ENCODE assay signal across 14 cellular contexts in genomic region chr1:88698140-88698539, GRCh38. TPM values are rescaled to one million over a fixed set of nuclear protein-coding genes. Genes with fewer than 3 reads are reported as not detected.
DNase-seq lines count a peak whose midpoint lies in the region; ATAC-seq, FAIRE-seq and TF ChIP-seq lines count a peak whose summit lies in the region.
"Had no signal": no experiment of that assay in that cellular context is flagged by ENCODE, and none has a peak within 500 bp of the region (broad histone marks: within the 10 kb centered on the region; RNA-seq: fewer than 3 reads in every experiment).

No MANE protein-coding gene starts in this region.

- peaks cover 26 to 61% of the 10 kb centered on the region in 2 experiments for H3K79me1 ChIP-seq in IMR-90 (ENCODE audit: low read depth in 1 of 2, low read length in 2 of 2)

- FAIRE-seq in kidney (lab: Jason Lieb, UNC) = no peak
- FAIRE-seq: frontal cortex had no signal

- no peaks in the 10 kb centered on the region for H3K36me3 ChIP-seq in Caco-2 (ENCODE audit: control insufficient read depth, insufficient read depth, low read length)
- peaks cover 2% of the 10 kb centered on the region for H3K36me3 ChIP-seq in IMR-90 (ENCODE audit: control insufficient read depth, insufficient read depth, low read length)
- H3K36me3 ChIP-seq in mesodermal cell (ENCODE audit: control insufficient read depth, insufficient read depth, low read length) = peaks cover 18% of the 10 kb centered on the region
- H3K36me3 ChIP-seq in thyroid gland = no peaks in the 10 kb centered on the region
- H3K36me3 ChIP-seq in kidney (ENCODE audit: control insufficient read depth in 1 of 2, insufficient read depth in 2 of 2, low read length in 2 of 2) = no peaks in the 10 kb centered on the region

- H3K36me3 Mint-ChIP-seq in Caco-2 (ENCODE audit: insufficient read depth, unreplicated experiment) = peaks cover 5% of the 10 kb centered on the region
- H3K36me3 Mint-ChIP-seq in central memory CD8-positive, alpha-beta T cell (ENCODE audit: insufficient read depth) = peaks cover 5% of the 10 kb centered on the region
- H3K36me3 Mint-ChIP-seq in activated CD8-positive, alpha-beta T cell treated with anti-CD3 and anti-CD28 coated beads, Interleukin-2, amount 10 ng/mL, durations not matched to agents 7 days and 5 days (ENCODE audit: low read depth) = peaks cover 24% of the 10 kb centered on the region
- H3K36me3 Mint-ChIP-seq in activated CD8-positive, alpha-beta T cell treated with anti-CD3 and anti-CD28 coated beads for 36 hours (ENCODE audit: low read depth) = peaks cover 18% of the 10 kb centered on the region

- no peak for TF ChIP-seq POLR2A in IMR-90 (IDR thresholded peaks at IDR 0.05; ENCODE audit: low read depth, low read length)
- no peak for TF ChIP-seq POLR2A in thyroid gland (IDR thresholded peaks at IDR 0.05)

- TF ChIP-seq CTCF in Caco-2 (IDR thresholded peaks at IDR 0.05; ENCODE audit: insufficient read depth in 1 of 2, low read depth in 1 of 2, low read length in 1 of 2, severe bottlenecking in 1 of 2, unreplicated experiment in 1 of 2) (no peak), IMR-90 (conservative IDR thresholded peaks at IDR 0.05; ENCODE audit: low read depth, low read length) (no peak), thyroid gland (IDR thresholded peaks at IDR 0.05) (no peak), kidney (IDR thresholded peaks at IDR 0.05; ENCODE audit: borderline replicate concordance, extremely low read depth, insufficient read depth) (no peak)
- no peak for TF ChIP-seq CTCF in activated CD8-positive, alpha-beta T cell treated with anti-CD3 and anti-CD28 coated beads for 36 hours (IDR thresholded peaks at IDR 0.05)

- BruUV-seq in Caco-2 (replicated peaks; lab: Mats Ljungman, UMichigan) = no TSS peak
- BruUV-seq in IMR-90 (replicated peaks; lab: Mats Ljungman, UMichigan) = no TSS peak

- ATAC-seq in IMR-90 (ENCODE audit: low read depth) = peak; percentile 23
- ATAC-seq in central memory CD8-positive, alpha-beta T cell (replicated peaks; ENCODE audit: extremely low read depth, poor library complexity, severe bottlenecking) = no peak
- no peak for ATAC-seq in activated CD8-positive, alpha-beta T cell treated with anti-CD3 and anti-CD28 coated beads, Interleukin-2, amount 10 ng/mL, durations not matched to agents 7 days and 5 days
- ATAC-seq in activated CD8-positive, alpha-beta T cell treated with anti-CD3 and anti-CD28 coated beads for 36 hours = no peak
- ATAC-seq: stimulated activated naive CD8-positive, alpha-beta T cell treated with anti-CD3 and anti-CD28 coated beads, Interleukin-15, Interleukin-2, amounts not matched to agents 100 U/mL and 50 U/mL, for 24 hours had no signal

- peak overlapping the region; percentile 22; the same call in 1 of the 2 replicates for H3K4me2 ChIP-seq in IMR-90 (ENCODE audit: low read depth, low read length)

- no peak overlapping the region for H2AFZ ChIP-seq in IMR-90 (replicated peaks; ENCODE audit: low read length, poor library complexity)

- no peak overlapping the region for H2BK15ac ChIP-seq in IMR-90 (ENCODE audit: low read depth, low read length)

- WGBS in IMR-90 (ENCODE audit: extremely low coverage in 2 of 2, insufficient read length in 1 of 2), 2 experiments = no CpG with 5 or more reads among the region's 2 CpGs
- 83% methylated on average over 1 of the region's 2 CpGs; no CpG with 5 or more reads in 1 of the 2 experiments for WGBS in mesodermal cell (ENCODE audit: insufficient coverage in 2 of 2), 2 experiments
- 75 to 76% methylated on average over 2 of the region's 2 CpGs for WGBS in thyroid gland, 2 donors

- no peak overlapping the region for H3K4ac ChIP-seq in IMR-90 (ENCODE audit: low read depth, low read length)

- H2BK5ac ChIP-seq in IMR-90 (ENCODE audit: low read depth, low read length, poor library complexity, severe bottlenecking) = peak overlapping the region; percentile 64

- H3K27me3 ChIP-seq in Caco-2 (replicated peaks; ENCODE audit: control insufficient read depth, insufficient read depth, low read length) = no peaks in the 10 kb centered on the region
- H3K27me3 ChIP-seq in IMR-90 (ENCODE audit: control insufficient read depth, insufficient read depth, low read length) = no peaks in the 10 kb centered on the region
- no peaks in the 10 kb centered on the region for H3K27me3 ChIP-seq in thyroid gland

- no peaks in the 10 kb centered on the region for H3K4me1 ChIP-seq in Caco-2
- peaks cover 10% of the 10 kb centered on the region; the same call in 1 of the 2 replicates for H3K4me1 ChIP-seq in IMR-90 (ENCODE audit: control insufficient read depth, insufficient read depth, low read length)
- H3K4me1 ChIP-seq in mesodermal cell (ENCODE audit: control insufficient read depth, insufficient read depth, low read length, poor library complexity, severe bottlenecking) = peaks cover 13% of the 10 kb centered on the region
- H3K4me1 ChIP-seq in thyroid gland = peaks cover 8 to 9% of the 10 kb centered on the region in 2 donors
- no peaks in the 10 kb centered on the region for H3K4me1 ChIP-seq in kidney (ENCODE audit: control insufficient read depth in 1 of 2, insufficient read depth in 1 of 2, low read depth in 1 of 2, low read length in 2 of 2)

- no peaks in the 10 kb centered on the region for H3K9me3 ChIP-seq in Caco-2
- no peaks in the 10 kb centered on the region for H3K9me3 ChIP-seq in IMR-90 (ENCODE audit: control insufficient read depth, insufficient read depth, low read length)
- H3K9me3 ChIP-seq in mesodermal cell (ENCODE audit: control insufficient read depth, low read length) = no peaks in the 10 kb centered on the region
- no peaks in the 10 kb centered on the region for H3K9me3 ChIP-seq in thyroid gland
- no peaks in the 10 kb centered on the region for H3K9me3 ChIP-seq in kidney (ENCODE audit: control insufficient read depth in 1 of 2, low read length in 2 of 2)

- no peak overlapping the region for H4K5ac ChIP-seq in IMR-90 (ENCODE audit: low read depth, low read length)

- H3K4me3 ChIP-seq in Caco-2 (ENCODE audit: low read depth, low read length) = no peak overlapping the region
- H3K4me3 ChIP-seq in IMR-90 (ENCODE audit: insufficient read depth, low read depth, low read length) = no peak overlapping the region
- H3K4me3 ChIP-seq in mesodermal cell (ENCODE audit: extremely low read depth, insufficient read depth, low read length, poor library complexity, severe bottlenecking) = no peak overlapping the region
- H3K4me3 ChIP-seq in thyroid gland (replicated peaks in 1 of 3) = no peak overlapping the region
- no peak overlapping the region for H3K4me3 ChIP-seq in kidney (ENCODE audit: low read length in 2 of 2)

- H3K27me3 Mint-ChIP-seq in Caco-2 (ENCODE audit: insufficient read depth, unreplicated experiment) = no peaks in the 10 kb centered on the region
- no peaks in the 10 kb centered on the region for H3K27me3 Mint-ChIP-seq in central memory CD8-positive, alpha-beta T cell
- no peaks in the 10 kb centered on the region for H3K27me3 Mint-ChIP-seq in activated CD8-positive, alpha-beta T cell treated with anti-CD3 and anti-CD28 coated beads, Interleukin-2, amount 10 ng/mL, durations not matched to agents 7 days and 5 days (ENCODE audit: low read depth)
- H3K27me3 Mint-ChIP-seq in activated CD8-positive, alpha-beta T cell treated with anti-CD3 and anti-CD28 coated beads for 36 hours = no peaks in the 10 kb centered on the region

- no peak overlapping the region; the same call in 1 of the 2 replicates for H3K18ac ChIP-seq in IMR-90 (ENCODE audit: low read depth, low read length)

- no peak overlapping the region for H2BK20ac ChIP-seq in IMR-90 (ENCODE audit: low read depth, low read length)

- dilution Hi-C loops in IMR-90 (cut with HindIII; ENCODE audit: low sequenced_read_pairs, unreplicated experiment) = no loop called here

- H3K4me1 Mint-ChIP-seq in Caco-2 (ENCODE audit: low read depth, unreplicated experiment) = peaks cover 9% of the 10 kb centered on the region
- H3K4me1 Mint-ChIP-seq in central memory CD8-positive, alpha-beta T cell = peaks cover 69% of the 10 kb centered on the region
- peaks cover 10% of the 10 kb centered on the region for H3K4me1 Mint-ChIP-seq in activated CD8-positive, alpha-beta T cell treated with anti-CD3 and anti-CD28 coated beads, Interleukin-2, amount 10 ng/mL, durations not matched to agents 7 days and 5 days (ENCODE audit: low read depth)
- H3K4me1 Mint-ChIP-seq in activated CD8-positive, alpha-beta T cell treated with anti-CD3 and anti-CD28 coated beads for 36 hours (ENCODE audit: low read depth) = peaks cover 58% of the 10 kb centered on the region

- H3K14ac ChIP-seq in IMR-90 (replicated peaks; ENCODE audit: low read depth, low read length) = no peak overlapping the region

- H3K27ac ChIP-seq in IMR-90 (ENCODE audit: insufficient read depth, low read length) (no peak overlapping the region), mesodermal cell (ENCODE audit: low read depth, low read length, severe bottlenecking) (peak overlapping the region; percentile 55), thyroid gland (no peak overlapping the region), kidney (ENCODE audit: low read depth in 2 of 2, low read length in 2 of 2) (no peak overlapping the region)

- H3K23ac ChIP-seq in IMR-90 (ENCODE audit: low read depth, low read length) = no peak overlapping the region

- H3K9ac ChIP-seq in IMR-90 (ENCODE audit: low read depth, low read length) (no peak overlapping the region), kidney (ENCODE audit: low read length in 2 of 2) (no peak overlapping the region)

- DNase-seq in Caco-2 (no peak), IMR-90 (peak; percentile 23), thyroid gland (no peak), kidney (no peak)
- DNase-seq in central memory CD8-positive, alpha-beta T cell (ENCODE audit: low spot score in 2 of 2) = no peak
- no peak for DNase-seq in activated CD8-positive, alpha-beta T cell treated with anti-CD3 and anti-CD28 coated beads, Interleukin-2, amount 10 ng/mL, durations not matched to agents 7 days and 5 days
- DNase-seq in activated CD8-positive, alpha-beta T cell treated with anti-CD3 and anti-CD28 coated beads for 36 hours = no peak
- DNase-seq: GOT3; islet precursor cell; NCI-H2029 treated with DMSO at 0.1 percent for 48 hours; retina; stimulated activated naive CD8-positive, alpha-beta T cell treated with anti-CD3 and anti-CD28 coated beads, Interleukin-15, Interleukin-2, amounts not matched to agents 100 U/mL and 50 U/mL, for 24 hours had no signal

- peaks cover 2% of the 10 kb centered on the region; the same call in 1 of the 2 replicates for H3K9me1 ChIP-seq in IMR-90 (ENCODE audit: insufficient read depth, low read length)

- no peak overlapping the region for H2BK120ac ChIP-seq in IMR-90 (ENCODE audit: low read depth, low read length)

- no peak overlapping the region for H2AK5ac ChIP-seq in IMR-90 (ENCODE audit: low read depth, low read length)

- H3K9me3 Mint-ChIP-seq in Caco-2 (ENCODE audit: unreplicated experiment) = no peaks in the 10 kb centered on the region
- no peaks in the 10 kb centered on the region for H3K9me3 Mint-ChIP-seq in central memory CD8-positive, alpha-beta T cell
- H3K9me3 Mint-ChIP-seq in activated CD8-positive, alpha-beta T cell treated with anti-CD3 and anti-CD28 coated beads, Interleukin-2, amount 10 ng/mL, durations not matched to agents 7 days and 5 days (ENCODE audit: insufficient read depth) = no peaks in the 10 kb centered on the region
- no peaks in the 10 kb centered on the region for H3K9me3 Mint-ChIP-seq in activated CD8-positive, alpha-beta T cell treated with anti-CD3 and anti-CD28 coated beads for 36 hours

- H2AK9ac ChIP-seq in IMR-90 (replicated peaks; ENCODE audit: low read depth, low read length, poor library complexity) = no peak overlapping the region

- CTCF ChIA-PET in Caco-2 (lab: Charles Lee) = no interaction called here
- CTCF ChIA-PET in IMR-90 (lab: Yijun Ruan, JAX) = interaction anchor here (1.6 kb wide), 2 partner anchors 12 to 14 kb away, joined by 3 to 5 read pairs; partner anchors contain the start of gene PKN2
- CTCF ChIA-PET in activated CD8-positive, alpha-beta T cell treated with anti-CD3 and anti-CD28 coated beads, Interleukin-2, amount 10 ng/mL, durations not matched to agents 7 days and 5 days (lab: Charles Lee) = interaction anchor here (1.0 to 1.2 kb wide), 2 partner anchors 15 to 39 kb away, joined by 3 read pairs; partner anchors contain the start of gene PKN2
- CTCF ChIA-PET in activated CD8-positive, alpha-beta T cell treated with anti-CD3 and anti-CD28 coated beads for 36 hours (lab: Charles Lee) = interaction anchor here (0.8 to 1.4 kb wide), 4 partner anchors 9 to 179 kb away, joined by 3 read pairs; partner anchors contain the start of gene PKN2

- POLR2A ChIA-PET in Caco-2 (lab: Charles Lee) (no interaction called here), IMR-90 (lab: Charles Lee; ENCODE audit: unreplicated experiment) (no interaction called here)
- POLR2A ChIA-PET in activated CD8-positive, alpha-beta T cell treated with anti-CD3 and anti-CD28 coated beads, Interleukin-2, amount 10 ng/mL, durations not matched to agents 7 days and 5 days (lab: Charles Lee) = no interaction called here
- POLR2A ChIA-PET in activated CD8-positive, alpha-beta T cell treated with anti-CD3 and anti-CD28 coated beads for 36 hours (lab: Charles Lee) = interaction anchor here (0.7 kb wide), 1 partner anchor 69 kb away, joined by 3 read pairs; no protein-coding TSS in a partner anchor

- no peak for TF ChIP-seq RAD21 in IMR-90 (IDR thresholded peaks at IDR 0.05; ENCODE audit: low read length)

- no peak overlapping the region for H3K56ac ChIP-seq in IMR-90 (ENCODE audit: extremely low read depth, insufficient read depth, low read length)

- intact Hi-C loops in Caco-2 (cut with micrococcal nuclease; ENCODE audit: unreplicated experiment) = no loop called here
- intact Hi-C loops in IMR-90 (cut with micrococcal nuclease) = loop anchor here (5.0 kb wide), 1 partner anchor 1576 kb away; no protein-coding TSS in a partner anchor
- intact Hi-C loops in thyroid gland (cut with DNase I) = no loop called here
- intact Hi-C loops in kidney (cut with DNase I) = no loop called here
- intact Hi-C loops in activated CD8-positive, alpha-beta T cell treated with anti-CD3 and anti-CD28 coated beads for 36 hours (cut with micrococcal nuclease) = no loop called here

- H4K8ac ChIP-seq in IMR-90 (ENCODE audit: low read depth in 2 of 2, low read length in 2 of 2) = no peak overlapping the region

- in situ Hi-C loops in IMR-90 (cut with MboI; ENCODE audit: low sequenced_read_pairs) = no loop called here

- no peak overlapping the region for H4K91ac ChIP-seq in IMR-90 (ENCODE audit: insufficient read depth, low read depth, low read length)

- H4K20me1 ChIP-seq in IMR-90 (ENCODE audit: insufficient read depth, low read length) = peaks cover 7% of the 10 kb centered on the region; the same call in 1 of the 2 replicates

- no peak overlapping the region for H3K4me3 Mint-ChIP-seq in Caco-2 (ENCODE audit: unreplicated experiment)
- no peak overlapping the region for H3K4me3 Mint-ChIP-seq in central memory CD8-positive, alpha-beta T cell
- H3K4me3 Mint-ChIP-seq in activated CD8-positive, alpha-beta T cell treated with anti-CD3 and anti-CD28 coated beads, Interleukin-2, amount 10 ng/mL, durations not matched to agents 7 days and 5 days = no peak overlapping the region
- no peak overlapping the region for H3K4me3 Mint-ChIP-seq in activated CD8-positive, alpha-beta T cell treated with anti-CD3 and anti-CD28 coated beads for 36 hours

- H3K27ac Mint-ChIP-seq in Caco-2 (ENCODE audit: unreplicated experiment) = peak overlapping the region; percentile 25
- H3K27ac Mint-ChIP-seq in central memory CD8-positive, alpha-beta T cell (ENCODE audit: low read depth) = peak overlapping the region; percentile 35
- no peak overlapping the region for H3K27ac Mint-ChIP-seq in activated CD8-positive, alpha-beta T cell treated with anti-CD3 and anti-CD28 coated beads, Interleukin-2, amount 10 ng/mL, durations not matched to agents 7 days and 5 days
- H3K27ac Mint-ChIP-seq in activated CD8-positive, alpha-beta T cell treated with anti-CD3 and anti-CD28 coated beads for 36 hours = no peak overlapping the region

RNA-seq across cellular contexts. Expression of gene PKN2, which starts 14.1 kb away (rescaled TPM):
- 31.5 and 33.4 TPM in 2 replicates for total RNA-seq in Caco-2 (2022)
- total RNA-seq in IMR-90 (2012; rRNA removed) = 22.2 and 40.8 TPM in 2 replicates
- polyA plus RNA-seq in IMR-90 (2012; rRNA removed) = 9.9 and 12.7 TPM in 2 replicates
- polyA plus RNA-seq in IMR-90 (2012; cell fraction: cytosol; rRNA removed) = 1.1 and 1.4 TPM in 2 replicates
- 2.8 and 30.9 TPM in 2 replicates for polyA plus RNA-seq in IMR-90 (2012; cell fraction: nucleus; rRNA removed; ENCODE audit: low replicate concordance)
- polyA plus RNA-seq in mesodermal cell (2013, experiment 1 of 2) = 43.8 TPM
- polyA plus RNA-seq in mesodermal cell (2013, experiment 2 of 2) = 55.8 TPM
- 10 to 100 TPM; 47.5 to 89.9 (median 55.5) TPM for total RNA-seq in thyroid gland
- total RNA-seq in activated CD8-positive, alpha-beta T cell treated with anti-CD3 and anti-CD28 coated beads, Interleukin-2, amount 10 ng/mL, durations not matched to agents 7 days and 5 days = 10 to 100 TPM; 23.6 to 24.4 TPM
- total RNA-seq in kidney = 49.3 TPM
- polyA plus RNA-seq in kidney (ENCODE audit: insufficient read depth, low read depth, low replicate concordance) = 7.3 TPM
- total RNA-seq in activated CD8-positive, alpha-beta T cell treated with anti-CD3 and anti-CD28 coated beads for 36 hours = 10 to 100 TPM; 18.0 to 18.1 TPM

Comparison
In these comparisons a context has a peak if more than half of its experiments do, and no peak if none do; other contexts are left out.
1. H3K27ac Mint-ChIP-seq: peak in Caco-2 (single experiment) and central memory CD8-positive, alpha-beta T cell (single experiment); none in activated CD8-positive, alpha-beta T cell treated with anti-CD3 and anti-CD28 coated beads, Interleukin-2, amount 10 ng/mL, durations not matched to agents 7 days and 5 days (single experiment) and activated CD8-positive, alpha-beta T cell treated with anti-CD3 and anti-CD28 coated beads for 36 hours (single experiment).